In the genomic region with DNA sequence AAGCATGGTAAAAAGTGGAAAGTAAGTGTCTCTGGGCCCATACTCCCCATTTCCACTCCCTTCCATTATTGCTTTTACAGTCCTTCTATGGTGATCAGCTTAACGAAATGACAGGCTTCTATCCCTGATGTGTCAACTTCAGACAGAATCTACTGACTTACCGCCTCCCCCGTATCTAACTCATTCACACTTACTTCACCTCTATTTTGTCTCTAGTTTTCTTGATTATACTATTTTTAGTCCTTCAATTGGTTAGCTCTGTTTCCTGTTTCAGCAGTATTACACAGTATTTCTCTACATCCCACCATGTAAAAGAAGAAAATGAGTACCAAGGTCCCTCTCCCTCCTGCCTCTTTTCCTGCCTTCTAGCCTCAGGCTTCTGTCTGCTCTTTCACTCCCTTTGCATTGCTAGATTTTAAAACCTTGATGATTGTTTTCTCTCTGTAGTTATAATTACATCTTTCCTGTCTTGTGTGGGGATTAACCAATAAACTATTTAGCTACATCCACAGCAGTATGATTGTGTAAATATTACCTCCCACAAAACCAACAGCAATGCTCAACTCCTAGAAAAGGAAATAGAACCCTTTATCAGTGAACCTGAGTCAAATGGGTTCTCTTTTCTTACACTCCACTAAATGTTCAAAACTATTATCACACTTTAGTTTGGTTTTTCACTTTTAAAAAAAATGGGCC, we compare ENCODE assay signal across 10 cellular contexts. TPM values are rescaled to one million over a fixed set of nuclear protein-coding genes. Genes with fewer than 3 reads are reported as not detected.
A peak's percentile ranks its signal among the peaks of the same experiment; 100 is the strongest.
DNase-seq lines count a peak whose midpoint lies in the region; ATAC-seq and TF ChIP-seq lines count a peak whose summit lies in the region.
"Had no signal": no experiment of that assay in that cellular context is flagged by ENCODE, and none has a peak within 500 bp of the region (broad histone marks: within the 10 kb centered on the region; RNA-seq: fewer than 3 reads in every experiment).

No MANE protein-coding gene starts in this region.

- CTCF ChIA-PET in WTC11 (lab: Charles Lee): interaction anchor here (1.0 to 5.9 kb wide), 6 partner anchors 36 to 205 kb away, joined by 3 to 42 read pairs (median 9); no protein-coding TSS in a partner anchor

- peaks cover 72% of the 10 kb centered on the region for H3K4me1 Mint-ChIP-seq in WTC11

- H3K27me3 ChIP-seq in HL-60 (ENCODE audit: insufficient read depth, poor library complexity, severe bottlenecking) (no peaks in the 10 kb centered on the region), lower lobe of right lung (ENCODE audit: low read depth) (no peaks in the 10 kb centered on the region)

- POLR2A ChIA-PET in WTC11 (lab: Charles Lee): no interaction called here

- H3K36me3 Mint-ChIP-seq in WTC11: no peaks in the 10 kb centered on the region

- H3K36me3 ChIP-seq in lower lobe of right lung: peaks cover 6% of the 10 kb centered on the region

- H3K4me1 ChIP-seq in lower lobe of right lung: peaks cover 67% of the 10 kb centered on the region

- no peak for ATAC-seq in WTC11
- ATAC-seq in lower lobe of right lung: no peak
- ATAC-seq in HG02970 (IDR thresholded peaks at IDR 0.05; ENCODE audit: low FRiP score, unreplicated experiment): no peak

- H3K27me3 Mint-ChIP-seq in WTC11 (ENCODE audit: low read depth): no peaks in the 10 kb centered on the region

- DNase-seq in CD1c-positive myeloid dendritic cell (ENCODE audit: extremely low spot score) (peak; percentile 29), HL-60 (ENCODE audit: low read depth in 1 of 2, low spot score in 1 of 2) (no peak), WTC11 (ENCODE audit: low spot score) (no peak), lower lobe of right lung (no peak), foreskin melanocyte (no peak), SKM-1 (lab: John Stamatoyannopoulos, UW; ENCODE audit: unreplicated experiment) (no peak)
- DNase-seq in activated effector memory CD4-positive, alpha-beta T cell treated with anti-CD3 and anti-CD28 coated beads, Interleukin-2, amount 50 U/mL, for 16 hours: no peak
- DNase-seq: DMS79 treated with DMSO at 0.1 percent for 48 hours; NK-92 treated with Interleukin-12 subunit alpha and Interleukin-12 subunit beta, amount 100 ng/mL, for 24 hours had no signal

- TF ChIP-seq CTCF in HL-60 (IDR thresholded peaks at IDR 0.05; ENCODE audit: insufficient read depth, low read length): no peak
- TF ChIP-seq CTCF in WTC11 (IDR thresholded peaks at IDR 0.05): no peak
- TF ChIP-seq CTCF in lower lobe of right lung (IDR thresholded peaks at IDR 0.05): no peak

- H3K9me3 Mint-ChIP-seq in WTC11: no peaks in the 10 kb centered on the region

- no peak overlapping the region for H3K4me3 Mint-ChIP-seq in WTC11

- H3K27ac ChIP-seq in HL-60 (replicated peaks) (peak overlapping the region; percentile 52), lower lobe of right lung (peak overlapping the region; percentile 7)

- no peak overlapping the region for H3K4me3 ChIP-seq in HL-60 (replicated peaks; ENCODE audit: insufficient read depth, low read length)
- H3K4me3 ChIP-seq in lower lobe of right lung: no peak overlapping the region

- intact Hi-C loops in lower lobe of right lung (cut with DNase I): no loop called here

- peak overlapping the region; percentile 73 for H3K27ac Mint-ChIP-seq in WTC11

- no peaks in the 10 kb centered on the region for H3K9me3 ChIP-seq in lower lobe of right lung

TF ChIP-seq in WTC11, 78 proteins besides CTCF, POLR2A, EP300 and RAD21:
- TF ChIP-seq SP1 (CRISPR knock-in tag; conservative IDR thresholded peaks at IDR 0.05) (no peak), RELA (CRISPR knock-in tag; IDR thresholded peaks at IDR 0.05; ENCODE audit: borderline replicate concordance) (no peak), ZNF263 (CRISPR knock-in tag; IDR thresholded peaks at IDR 0.05; ENCODE audit: low read depth) (no peak), CREM (CRISPR knock-in tag; IDR thresholded peaks at IDR 0.05) (no peak), ZNF396 (CRISPR knock-in tag; IDR thresholded peaks at IDR 0.05; ENCODE audit: borderline replicate concordance) (no peak), JUN (CRISPR knock-in tag; IDR thresholded peaks at IDR 0.05) (no peak), NR1H2 (CRISPR knock-in tag; IDR thresholded peaks at IDR 0.05) (no peak)
- TF ChIP-seq, protein P1, sequence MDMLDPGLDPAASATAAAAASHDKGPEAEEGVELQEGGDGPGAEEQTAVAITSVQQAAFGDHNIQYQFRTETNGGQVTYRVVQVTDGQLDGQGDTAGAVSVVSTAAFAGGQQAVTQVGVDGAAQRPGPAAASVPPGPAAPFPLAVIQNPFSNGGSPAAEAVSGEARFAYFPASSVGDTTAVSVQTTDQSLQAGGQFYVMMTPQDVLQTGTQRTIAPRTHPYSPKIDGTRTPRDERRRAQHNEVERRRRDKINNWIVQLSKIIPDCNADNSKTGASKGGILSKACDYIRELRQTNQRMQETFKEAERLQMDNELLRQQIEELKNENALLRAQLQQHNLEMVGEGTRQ (CRISPR knock-in tag; IDR thresholded peaks at IDR 0.05): no peak
- TF ChIP-seq, protein P2, sequence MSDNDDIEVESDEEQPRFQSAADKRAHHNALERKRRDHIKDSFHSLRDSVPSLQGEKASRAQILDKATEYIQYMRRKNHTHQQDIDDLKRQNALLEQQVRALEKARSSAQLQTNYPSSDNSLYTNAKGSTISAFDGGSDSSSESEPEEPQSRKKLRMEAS (CRISPR knock-in tag; IDR thresholded peaks at IDR 0.05): no peak
- TF ChIP-seq, protein P3, sequence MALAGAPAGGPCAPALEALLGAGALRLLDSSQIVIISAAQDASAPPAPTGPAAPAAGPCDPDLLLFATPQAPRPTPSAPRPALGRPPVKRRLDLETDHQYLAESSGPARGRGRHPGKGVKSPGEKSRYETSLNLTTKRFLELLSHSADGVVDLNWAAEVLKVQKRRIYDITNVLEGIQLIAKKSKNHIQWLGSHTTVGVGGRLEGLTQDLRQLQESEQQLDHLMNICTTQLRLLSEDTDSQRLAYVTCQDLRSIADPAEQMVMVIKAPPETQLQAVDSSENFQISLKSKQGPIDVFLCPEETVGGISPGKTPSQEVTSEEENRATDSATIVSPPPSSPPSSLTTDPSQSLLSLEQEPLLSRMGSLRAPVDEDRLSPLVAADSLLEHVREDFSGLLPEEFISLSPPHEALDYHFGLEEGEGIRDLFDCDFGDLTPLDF (CRISPR knock-in tag; IDR thresholded peaks at IDR 0.05): no peak
- TF ChIP-seq, protein P4, sequence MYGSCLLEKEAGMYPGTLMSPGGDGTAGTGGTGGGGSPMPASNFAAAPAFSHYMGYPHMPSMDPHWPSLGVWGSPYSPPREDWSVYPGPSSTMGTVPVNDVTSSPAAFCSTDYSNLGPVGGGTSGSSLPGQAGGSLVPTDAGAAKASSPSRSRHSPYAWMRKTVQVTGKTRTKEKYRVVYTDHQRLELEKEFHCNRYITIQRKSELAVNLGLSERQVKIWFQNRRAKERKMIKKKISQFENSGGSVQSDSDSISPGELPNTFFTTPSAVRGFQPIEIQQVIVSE (CRISPR knock-in tag; IDR thresholded peaks at IDR 0.05; ENCODE audit: borderline replicate concordance): no peak
- TF ChIP-seq, protein P5, sequence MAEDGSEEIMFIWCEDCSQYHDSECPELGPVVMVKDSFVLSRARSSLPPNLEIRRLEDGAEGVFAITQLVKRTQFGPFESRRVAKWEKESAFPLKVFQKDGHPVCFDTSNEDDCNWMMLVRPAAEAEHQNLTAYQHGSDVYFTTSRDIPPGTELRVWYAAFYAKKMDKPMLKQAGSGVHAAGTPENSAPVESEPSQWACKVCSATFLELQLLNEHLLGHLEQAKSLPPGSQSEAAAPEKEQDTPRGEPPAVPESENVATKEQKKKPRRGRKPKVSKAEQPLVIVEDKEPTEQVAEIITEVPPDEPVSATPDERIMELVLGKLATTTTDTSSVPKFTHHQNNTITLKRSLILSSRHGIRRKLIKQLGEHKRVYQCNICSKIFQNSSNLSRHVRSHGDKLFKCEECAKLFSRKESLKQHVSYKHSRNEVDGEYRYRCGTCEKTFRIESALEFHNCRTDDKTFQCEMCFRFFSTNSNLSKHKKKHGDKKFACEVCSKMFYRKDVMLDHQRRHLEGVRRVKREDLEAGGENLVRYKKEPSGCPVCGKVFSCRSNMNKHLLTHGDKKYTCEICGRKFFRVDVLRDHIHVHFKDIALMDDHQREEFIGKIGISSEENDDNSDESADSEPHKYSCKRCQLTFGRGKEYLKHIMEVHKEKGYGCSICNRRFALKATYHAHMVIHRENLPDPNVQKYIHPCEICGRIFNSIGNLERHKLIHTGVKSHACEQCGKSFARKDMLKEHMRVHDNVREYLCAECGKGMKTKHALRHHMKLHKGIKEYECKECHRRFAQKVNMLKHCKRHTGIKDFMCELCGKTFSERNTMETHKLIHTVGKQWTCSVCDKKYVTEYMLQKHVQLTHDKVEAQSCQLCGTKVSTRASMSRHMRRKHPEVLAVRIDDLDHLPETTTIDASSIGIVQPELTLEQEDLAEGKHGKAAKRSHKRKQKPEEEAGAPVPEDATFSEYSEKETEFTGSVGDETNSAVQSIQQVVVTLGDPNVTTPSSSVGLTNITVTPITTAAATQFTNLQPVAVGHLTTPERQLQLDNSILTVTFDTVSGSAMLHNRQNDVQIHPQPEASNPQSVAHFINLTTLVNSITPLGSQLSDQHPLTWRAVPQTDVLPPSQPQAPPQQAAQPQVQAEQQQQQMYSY (CRISPR knock-in tag; IDR thresholded peaks at IDR 0.05): no peak

RNA-seq across cellular contexts. Expression of a gene that starts 53.4 kb away (rescaled TPM):
- total RNA-seq in WTC11 (2021): 48.6 to 55.5 TPM (median 50.4 TPM) in 3 replicates
- total RNA-seq in lower lobe of right lung: 130 TPM
